Comparison of ENCODE assay signal across 1 cellular context in the genomic region with DNA sequence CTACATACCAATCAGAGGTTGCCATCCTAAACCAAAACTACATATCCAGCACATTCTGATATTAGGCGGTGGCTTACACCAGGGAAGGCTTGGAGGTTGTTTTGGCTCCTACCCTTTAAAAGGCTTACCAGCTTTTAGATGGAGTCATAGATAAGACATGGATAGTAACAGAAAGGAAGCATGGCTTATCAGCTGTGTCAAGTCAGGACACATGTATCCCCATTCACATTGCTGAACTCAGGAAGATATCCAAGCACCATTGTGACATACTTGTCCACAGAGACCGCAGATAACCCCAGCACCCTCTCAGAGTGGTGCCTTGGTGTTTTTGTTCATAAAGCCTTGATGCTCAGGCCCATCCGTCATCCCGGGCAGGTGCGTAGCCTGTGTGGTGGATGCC.
TF ChIP-seq lines count a peak whose summit lies in the region.

No MANE protein-coding gene starts in this region.

TF ChIP-seq in IMR-90, 13 proteins besides CTCF, POLR2A, EP300 and RAD21:
- TF ChIP-seq NFE2L2 (IDR thresholded peaks at IDR 0.05; ENCODE audit: low read depth, low read length) (no peak), MAFK (IDR thresholded peaks at IDR 0.05; ENCODE audit: low read depth, low read length) (no peak), CHD1 (IDR thresholded peaks at IDR 0.05; ENCODE audit: low read depth, low read length) (no peak), MXI1 (IDR thresholded peaks at IDR 0.05; ENCODE audit: borderline replicate concordance, low read depth, low read length) (no peak), SMC3 (IDR thresholded peaks at IDR 0.05; ENCODE audit: low read depth, low read length) (no peak), CEBPB (IDR thresholded peaks at IDR 0.05; ENCODE audit: low read depth, low read length) (no peak), BHLHE40 (IDR thresholded peaks at IDR 0.05; ENCODE audit: low read depth, low read length) (no peak), FOS (IDR thresholded peaks at IDR 0.05; ENCODE audit: low read depth, low read length) (no peak), MAZ (IDR thresholded peaks at IDR 0.05; ENCODE audit: borderline replicate concordance, low read depth, low read length) (no peak), RCOR1 (IDR thresholded peaks at IDR 0.05; ENCODE audit: insufficient replicate concordance, low read length) (no peak), RFX5 (IDR thresholded peaks at IDR 0.05; ENCODE audit: low read depth, low read length) (no peak)
- TF ChIP-seq, protein P1, sequence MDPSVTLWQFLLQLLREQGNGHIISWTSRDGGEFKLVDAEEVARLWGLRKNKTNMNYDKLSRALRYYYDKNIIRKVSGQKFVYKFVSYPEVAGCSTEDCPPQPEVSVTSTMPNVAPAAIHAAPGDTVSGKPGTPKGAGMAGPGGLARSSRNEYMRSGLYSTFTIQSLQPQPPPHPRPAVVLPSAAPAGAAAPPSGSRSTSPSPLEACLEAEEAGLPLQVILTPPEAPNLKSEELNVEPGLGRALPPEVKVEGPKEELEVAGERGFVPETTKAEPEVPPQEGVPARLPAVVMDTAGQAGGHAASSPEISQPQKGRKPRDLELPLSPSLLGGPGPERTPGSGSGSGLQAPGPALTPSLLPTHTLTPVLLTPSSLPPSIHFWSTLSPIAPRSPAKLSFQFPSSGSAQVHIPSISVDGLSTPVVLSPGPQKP (IDR thresholded peaks at IDR 0.05; ENCODE audit: borderline replicate concordance, low read depth, low read length), result no peak
- TF ChIP-seq, protein P2, sequence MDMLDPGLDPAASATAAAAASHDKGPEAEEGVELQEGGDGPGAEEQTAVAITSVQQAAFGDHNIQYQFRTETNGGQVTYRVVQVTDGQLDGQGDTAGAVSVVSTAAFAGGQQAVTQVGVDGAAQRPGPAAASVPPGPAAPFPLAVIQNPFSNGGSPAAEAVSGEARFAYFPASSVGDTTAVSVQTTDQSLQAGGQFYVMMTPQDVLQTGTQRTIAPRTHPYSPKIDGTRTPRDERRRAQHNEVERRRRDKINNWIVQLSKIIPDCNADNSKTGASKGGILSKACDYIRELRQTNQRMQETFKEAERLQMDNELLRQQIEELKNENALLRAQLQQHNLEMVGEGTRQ (IDR thresholded peaks at IDR 0.05; ENCODE audit: low read depth, low read length), result no peak
